In the genomic region with DNA sequence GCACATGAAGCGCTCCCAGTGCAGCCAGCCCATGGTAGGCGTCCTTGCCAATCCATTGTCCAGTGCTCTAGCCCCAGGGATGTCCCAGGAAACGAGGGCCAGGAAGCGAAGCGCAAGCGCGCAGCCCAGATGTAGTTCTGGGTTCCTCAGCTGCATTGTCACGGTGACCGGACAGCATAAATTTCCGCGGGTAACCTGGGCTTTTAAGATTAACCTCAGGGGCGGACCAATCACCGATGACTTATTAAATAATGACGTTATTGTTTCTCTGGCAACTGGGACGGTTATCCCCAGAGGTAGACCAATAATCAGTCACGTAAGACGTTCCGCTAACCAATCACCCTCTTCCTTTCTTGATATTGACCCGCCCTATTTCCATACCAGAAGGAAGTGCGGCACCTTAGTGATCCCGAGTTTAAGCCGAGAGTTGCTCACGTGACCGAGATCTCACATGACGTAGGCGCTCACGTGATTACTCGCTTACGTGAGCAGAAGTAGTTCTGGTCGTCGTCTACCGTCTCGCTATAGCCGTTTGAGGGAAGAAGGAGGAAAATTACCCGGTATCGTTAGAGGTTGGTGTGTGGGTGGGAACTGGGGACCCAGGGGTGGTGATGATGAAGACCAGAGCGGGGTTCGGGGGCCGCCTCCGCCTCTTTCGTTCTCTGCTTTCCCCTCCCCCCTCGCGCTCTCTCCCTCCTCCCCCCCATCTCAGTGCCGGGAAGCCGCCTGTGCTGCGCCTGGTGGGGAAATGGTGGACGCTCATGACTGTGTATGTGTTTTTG, we compare ENCODE assay signal across 8 cellular contexts. TPM values are rescaled to one million over a fixed set of nuclear protein-coding genes. Genes with fewer than 3 reads are reported as not detected.
DNase-seq lines count a peak whose midpoint lies in the region; ATAC-seq, FAIRE-seq and TF ChIP-seq lines count a peak whose summit lies in the region.

TSS of gene GLA (minus strand) at position 178 of the 782 bp plus-strand sequence. CDS start at position 156, 22 bp downstream.
TSS of gene HNRNPH2 (plus strand) at position 475 of the 782 bp plus-strand sequence. CDS start 3,767 bp downstream, outside the sequence.

- peak within 1 kb of the TSS; percentile 96 to 98 for H3K27ac ChIP-seq in kidney (ENCODE audit: low read depth in 2 of 2, low read length in 2 of 2)

- peaks cover 22% of the 10 kb centered on the region for H3K4me1 Mint-ChIP-seq in chondrocyte (ENCODE audit: low read depth)

- H3K9ac ChIP-seq in kidney (ENCODE audit: low read length in 2 of 2), result peak within 1 kb of the TSS; percentile 88 to 93

- peaks cover 2% of the 10 kb centered on the region for H3K9me3 Mint-ChIP-seq in chondrocyte (ENCODE audit: low read depth)

- intact Hi-C loops in kidney (cut with DNase I), result no loop called here

- peak; percentile 31 for TF ChIP-seq CTCF in chondrocyte (IDR thresholded peaks at IDR 0.05)
- no peak for TF ChIP-seq CTCF in kidney (IDR thresholded peaks at IDR 0.05; ENCODE audit: borderline replicate concordance, extremely low read depth, insufficient read depth)

- peaks cover 2% of the 10 kb centered on the region for H3K36me3 Mint-ChIP-seq in chondrocyte (ENCODE audit: low read depth)

- H3K4me1 ChIP-seq in kidney (ENCODE audit: control insufficient read depth in 1 of 2, insufficient read depth in 1 of 2, low read depth in 1 of 2, low read length in 2 of 2), result no peaks in the 10 kb centered on the region

- peak within 1 kb of the TSS; percentile 83 for H3K4me3 Mint-ChIP-seq in chondrocyte (ENCODE audit: unreplicated experiment)

- no peaks in the 10 kb centered on the region for H3K27me3 Mint-ChIP-seq in chondrocyte (ENCODE audit: low read depth)

- peaks cover 0 to 12% of the 10 kb centered on the region in 2 donors for H3K36me3 ChIP-seq in kidney (ENCODE audit: control insufficient read depth in 1 of 2, insufficient read depth in 2 of 2, low read length in 2 of 2)

- ATAC-seq in HG03439 (IDR thresholded peaks at IDR 0.05; ENCODE audit: unreplicated experiment), result peak; percentile 95

- H3K9me3 ChIP-seq in kidney (ENCODE audit: control insufficient read depth in 1 of 2, low read length in 2 of 2), result no peaks in the 10 kb centered on the region

- FAIRE-seq in kidney (lab: Jason Lieb, UNC), result peak; percentile 99

- peak within 1 kb of the TSS; percentile 98 for H3K27ac Mint-ChIP-seq in chondrocyte (ENCODE audit: unreplicated experiment)

- DNase-seq in AG20443 (ENCODE audit: low spot score) (peak; percentile 85), NCI-H510A treated with DMSO at 0.1 percent for 48 hours (lab: John Stamatoyannopoulos, UW) (peak; percentile 96), chondrocyte (ENCODE audit: low spot score) (no peak), kidney (peak; percentile 94)
- DNase-seq in activated CD4-positive, alpha-beta T cell treated with anti-CD3 and anti-CD28 coated beads for 24 hours (ENCODE audit: low read depth in 2 of 2), result peak; percentile 70 to 78
- peak; percentile 88 for DNase-seq in stimulated activated CD4-positive, alpha-beta T cell treated with anti-CD3 and anti-CD28 coated beads, Interleukin-15, amount 100 ng/mL, for 24 hours

- TF ChIP-seq POLR2A in GM19099 (IDR thresholded peaks at IDR 0.05; ENCODE audit: extremely low read depth, insufficient read length, low read depth), result peak; percentile 68

- peak within 1 kb of the TSS; percentile 88 to 95 for H3K4me3 ChIP-seq in kidney (ENCODE audit: low read length in 2 of 2)

RNA-seq across cellular contexts. Expression of gene GLA, which starts in this region (rescaled TPM):
- total RNA-seq in chondrocyte (24.6 to 33.7 TPM (median 28.1 TPM) in 3 replicates), kidney (23.9 TPM)
- polyA plus RNA-seq in kidney (ENCODE audit: insufficient read depth, low read depth, low replicate concordance), result 34.7 TPM

RNA-seq across cellular contexts. Expression of gene HNRNPH2, which starts in this region (rescaled TPM):
- total RNA-seq in chondrocyte (52.4 to 64.2 TPM (median 52.9 TPM) in 3 replicates), kidney (79.5 TPM)
- 68.1 TPM for polyA plus RNA-seq in kidney (ENCODE audit: insufficient read depth, low read depth, low replicate concordance)
